In the genomic region with DNA sequence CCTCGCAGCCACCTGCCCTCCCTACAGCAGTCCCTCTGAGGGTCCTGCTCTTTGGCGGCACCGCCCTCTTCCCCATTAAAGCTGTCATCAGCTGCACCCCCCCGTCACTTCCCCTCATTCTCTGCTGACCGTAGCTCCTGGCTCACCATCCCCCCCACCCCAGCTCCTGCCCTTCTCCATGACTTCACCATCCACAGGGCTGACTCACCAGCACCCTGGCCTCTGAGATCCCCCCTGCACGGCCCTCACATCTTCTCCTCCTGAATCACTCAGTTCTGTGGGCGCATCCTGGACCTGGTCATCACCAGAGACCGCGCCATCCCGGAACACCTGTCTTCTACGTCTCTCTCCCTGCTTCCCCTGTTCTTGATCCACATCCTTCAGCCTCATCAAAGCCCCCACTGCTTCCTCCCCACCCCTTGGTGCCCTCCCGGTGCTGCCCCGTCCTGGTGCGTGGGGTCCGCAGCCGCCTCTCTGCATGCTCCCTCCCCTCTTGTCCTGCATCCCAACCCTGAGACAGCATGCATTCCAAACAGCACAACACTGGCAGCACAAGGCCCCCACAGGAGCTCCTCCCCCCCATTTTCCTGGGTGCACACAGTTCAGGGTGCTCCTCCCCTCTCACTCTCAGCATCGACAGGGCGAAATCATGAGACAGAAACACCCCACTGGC, we compare ENCODE assay signal across 19 cellular contexts. TPM values are rescaled to one million over a fixed set of nuclear protein-coding genes. Genes with fewer than 3 reads are reported as not detected.
DNase-seq lines count a peak whose midpoint lies in the region; ATAC-seq, FAIRE-seq and TF ChIP-seq lines count a peak whose summit lies in the region.
"Had no signal": no experiment of that assay in that cellular context is flagged by ENCODE, and none has a peak within 500 bp of the region (broad histone marks: within the 10 kb centered on the region; RNA-seq: fewer than 3 reads in every experiment).

No MANE protein-coding gene starts in this region.

- intact Hi-C loops in Right ventricle myocardium superior (cut with DNase I) (no loop called here), posterior vena cava (cut with DNase I) (no loop called here)

- no peaks in the 10 kb centered on the region for H3K9me3 ChIP-seq in SK-N-SH
- H3K9me3 ChIP-seq: prostate gland had no signal

- H3K9ac ChIP-seq in SK-N-SH, result no peak overlapping the region

- no peak for DNase-seq in SK-N-SH
- peak; percentile 22 for DNase-seq in RCC 7860 (ENCODE audit: low spot score)
- peak; percentile 45 for DNase-seq in Right ventricle myocardium superior
- DNase-seq in posterior vena cava (ENCODE audit: low spot score), result peak; percentile 67
- no peak for DNase-seq in medulla oblongata (ENCODE audit: extremely low spot score)
- no peak for DNase-seq in NCI-H2029 treated with DMSO at 0.1 percent for 48 hours (lab: John Stamatoyannopoulos, UW)
- DNase-seq: CD4-positive, CD25-positive, alpha-beta regulatory T cell; DND-41; foreskin melanocyte; KBM-7; NCI-H1436 treated with DMSO at 0.1 percent for 48 hours; NCI-H446 had no signal

- POLR2A ChIA-PET in SK-N-SH (lab: Yijun Ruan, JAX), result no interaction called here

- H3F3A ChIP-seq in SK-N-SH (replicated peaks; ENCODE audit: insufficient read depth), result no peaks in the 10 kb centered on the region

- CTCF ChIA-PET in SK-N-SH (lab: Yijun Ruan, JAX), result interaction anchor here (0.6 kb wide), 1 partner anchor 17 kb away, joined by 3 read pairs; no protein-coding TSS in a partner anchor

- H3K79me2 ChIP-seq in SK-N-SH (ENCODE audit: insufficient read depth), result no peaks in the 10 kb centered on the region

- H3K4me2 ChIP-seq in SK-N-SH, result peak overlapping the region; percentile 15; the same call in 1 of the 2 replicates

- H2AFZ ChIP-seq in SK-N-SH (ENCODE audit: low read depth), result no peak overlapping the region

- H3K4me3 ChIP-seq in SK-N-SH (ENCODE audit: low read depth in 2 of 2, low read length in 1 of 2), result no peak overlapping the region
- H3K4me3 ChIP-seq: cardiac muscle cell, prostate gland had no signal

- no peak for FAIRE-seq in RCC 7860 (lab: Jason Lieb, UNC)
- FAIRE-seq: endometrium had no signal

- H3K36me3 ChIP-seq in SK-N-SH (replicated peaks in 1 of 2; ENCODE audit: control insufficient read depth in 1 of 2, insufficient read depth in 2 of 2, low read length in 1 of 2), result no peaks in the 10 kb centered on the region
- H3K36me3 ChIP-seq: cardiac muscle cell, prostate gland had no signal

- no peak for TF ChIP-seq EP300 in SK-N-SH (IDR thresholded peaks at IDR 0.05; ENCODE audit: borderline replicate concordance in 1 of 2, low read depth in 1 of 2, low read length in 1 of 2)

- H3K27me3 ChIP-seq in SK-N-SH (ENCODE audit: insufficient read depth), result no peaks in the 10 kb centered on the region
- H3K27me3 ChIP-seq: cardiac muscle cell had no signal

- no peaks in the 10 kb centered on the region for H4K20me1 ChIP-seq in SK-N-SH (ENCODE audit: insufficient read depth)

- TF ChIP-seq CTCF in SK-N-SH (IDR thresholded peaks at IDR 0.05), result no peak

- H3K4me1 ChIP-seq in SK-N-SH (ENCODE audit: control insufficient read depth in 1 of 2, insufficient read depth in 2 of 2, low read depth in 1 of 2, low read length in 1 of 2), result no peaks in the 10 kb centered on the region
- H3K4me1 ChIP-seq: prostate gland had no signal

- no peak overlapping the region for H3K27ac ChIP-seq in SK-N-SH (ENCODE audit: low read depth in 2 of 2, low read length in 1 of 2)
- H3K27ac ChIP-seq: 22Rv1, cardiac muscle cell, prostate gland had no signal

- WGBS in SK-N-SH (ENCODE audit: low lambda C conversion rate), result 26% methylated on average over 17 of the region's 18 CpGs

- ATAC-seq in SK-N-SH treated with all-trans-retinoic acid at 6 μM for 48 hours (no peak), Right ventricle myocardium superior (ENCODE audit: poor library complexity) (no peak), HG02981 (IDR thresholded peaks at IDR 0.05; ENCODE audit: unreplicated experiment) (no peak)

- no peak for TF ChIP-seq RAD21 in SK-N-SH (IDR thresholded peaks at IDR 0.05; ENCODE audit: low read length)

- H3K9me2 ChIP-seq in SK-N-SH, result no peaks in the 10 kb centered on the region

TF ChIP-seq in SK-N-SH, 30 proteins besides CTCF, POLR2A, EP300 and RAD21:
- TF ChIP-seq, protein P1, sequence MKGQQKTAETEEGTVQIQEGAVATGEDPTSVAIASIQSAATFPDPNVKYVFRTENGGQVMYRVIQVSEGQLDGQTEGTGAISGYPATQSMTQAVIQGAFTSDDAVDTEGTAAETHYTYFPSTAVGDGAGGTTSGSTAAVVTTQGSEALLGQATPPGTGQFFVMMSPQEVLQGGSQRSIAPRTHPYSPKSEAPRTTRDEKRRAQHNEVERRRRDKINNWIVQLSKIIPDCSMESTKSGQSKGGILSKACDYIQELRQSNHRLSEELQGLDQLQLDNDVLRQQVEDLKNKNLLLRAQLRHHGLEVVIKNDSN (IDR thresholded peaks at IDR 0.05; ENCODE audit: borderline replicate concordance, low read depth), result no peak
- TF ChIP-seq TCF12 (IDR thresholded peaks at IDR 0.05) (peak; percentile 39; the same call in 1 of the 2 replicates), FOSL2 (IDR thresholded peaks at IDR 0.05; ENCODE audit: borderline replicate concordance, low read depth) (peak; percentile 73), GATA2 (CRISPR knock-in tag; IDR thresholded peaks at IDR 0.05) (no peak), EZH2phosphoT487 (IDR thresholded peaks at IDR 0.05; ENCODE audit: borderline replicate concordance, low read depth) (no peak), TAF1 (IDR thresholded peaks at IDR 0.05; ENCODE audit: borderline replicate concordance, low read depth, low read length) (no peak), SIN3A (IDR thresholded peaks at IDR 0.05; ENCODE audit: borderline replicate concordance, low read depth, low read length) (no peak), GABPA (IDR thresholded peaks at IDR 0.05; ENCODE audit: low read depth) (no peak), MXI1 (IDR thresholded peaks at IDR 0.05; ENCODE audit: low read depth, low read length) (no peak), FOXM1 (IDR thresholded peaks at IDR 0.05; ENCODE audit: low read depth) (no peak), JUND (IDR thresholded peaks at IDR 0.05) (no peak; the same call in 1 of the 2 replicates)
- TF ChIP-seq, protein P2, sequence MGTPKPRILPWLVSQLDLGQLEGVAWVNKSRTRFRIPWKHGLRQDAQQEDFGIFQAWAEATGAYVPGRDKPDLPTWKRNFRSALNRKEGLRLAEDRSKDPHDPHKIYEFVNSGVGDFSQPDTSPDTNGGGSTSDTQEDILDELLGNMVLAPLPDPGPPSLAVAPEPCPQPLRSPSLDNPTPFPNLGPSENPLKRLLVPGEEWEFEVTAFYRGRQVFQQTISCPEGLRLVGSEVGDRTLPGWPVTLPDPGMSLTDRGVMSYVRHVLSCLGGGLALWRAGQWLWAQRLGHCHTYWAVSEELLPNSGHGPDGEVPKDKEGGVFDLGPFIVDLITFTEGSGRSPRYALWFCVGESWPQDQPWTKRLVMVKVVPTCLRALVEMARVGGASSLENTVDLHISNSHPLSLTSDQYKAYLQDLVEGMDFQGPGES (IDR thresholded peaks at IDR 0.05; ENCODE audit: low read depth, low read length), result no peak

TF ChIP-seq in SK-N-SH treated with all-trans-retinoic acid at 6 μM for 48 hours, 23 proteins besides CTCF, POLR2A, EP300 and RAD21 (continues in another document):
- no peak for TF ChIP-seq CSRNP3 (CRISPR knock-in tag; IDR thresholded peaks at IDR 0.05)
- no peak for TF ChIP-seq ZFP30 (CRISPR knock-in tag; IDR thresholded peaks at IDR 0.05)
- TF ChIP-seq ISL1 (CRISPR knock-in tag; IDR thresholded peaks at IDR 0.05), result no peak
- TF ChIP-seq TOX (CRISPR knock-in tag; IDR thresholded peaks at IDR 0.05; ENCODE audit: borderline replicate concordance), result no peak
- TF ChIP-seq RARB (CRISPR knock-in tag; IDR thresholded peaks at IDR 0.05), result no peak
- no peak for TF ChIP-seq ZNF565 (CRISPR knock-in tag; conservative IDR thresholded peaks at IDR 0.05; ENCODE audit: low read depth)
- TF ChIP-seq ESRRG (CRISPR knock-in tag; IDR thresholded peaks at IDR 0.05), result no peak
- TF ChIP-seq BACH2 (CRISPR knock-in tag; IDR thresholded peaks at IDR 0.05; ENCODE audit: borderline replicate concordance), result no peak
- TF ChIP-seq SNAI2 (CRISPR knock-in tag; IDR thresholded peaks at IDR 0.05), result no peak
- TF ChIP-seq ZC3H10 (CRISPR knock-in tag; IDR thresholded peaks at IDR 0.05), result no peak

RNA-seq across cellular contexts. Expression of gene FLT4, which starts 12.9 kb away (rescaled TPM):
- polyA plus RNA-seq in SK-N-SH (2012; rRNA removed), result 0.02 and 0.05 TPM in 2 replicates
- polyA plus RNA-seq in SK-N-SH (2012; cell fraction: cytosol; rRNA removed), result 0.03 and 0.26 TPM in 2 replicates
- 0.05 and 0.35 TPM in 2 replicates for polyA plus RNA-seq in SK-N-SH (2012; cell fraction: nucleus; rRNA removed)
- total RNA-seq in Right ventricle myocardium superior (5.6 TPM), posterior vena cava (10 to 100 TPM; 18.0 to 29.6 TPM)
- total RNA-seq: H4 had no signal

RNA-seq across cellular contexts. Expression of gene SCGB3A1, which starts 45.2 kb away (rescaled TPM):
- polyA plus RNA-seq in SK-N-SH (2012; rRNA removed), result not detected in 2 replicates
- 0.08 TPM in 1 of 2 replicates, not detected in the other for polyA plus RNA-seq in SK-N-SH (2012; cell fraction: cytosol; rRNA removed)
- not detected in 2 replicates for polyA plus RNA-seq in SK-N-SH (2012; cell fraction: nucleus; rRNA removed)
- total RNA-seq in Right ventricle myocardium superior (not detected), posterior vena cava (not detected)
- total RNA-seq: cardiac muscle cell; CD4-positive, CD25-positive, alpha-beta regulatory T cell; H4 had no signal

Comparison
In these comparisons a context has a peak if more than half of its experiments do, and no peak if none do; other contexts are left out.
1. DNase-seq: peak in RCC 7860 (single experiment), Right ventricle myocardium superior (single experiment) and posterior vena cava (single experiment); none in SK-N-SH (single experiment), medulla oblongata (single experiment) and NCI-H2029 treated with DMSO at 0.1 percent for 48 hours (single experiment).